In genomic region chr16:67660564-67661028, GRCh38 we compare ENCODE assay signal across 1 cellular context.
A peak's percentile ranks its signal among the peaks of the same experiment; 100 is the strongest.
TF ChIP-seq lines count a peak whose summit lies in the region.

PARD6A (plus strand) TSS chr16:67660960; CDS start chr16:67661039, 79 bp downstream.

TF ChIP-seq in K562, 482 proteins besides CTCF, POLR2A, EP300 and RAD21 (continued from another document and continues in another):
- TF ChIP-seq, protein P1, sequence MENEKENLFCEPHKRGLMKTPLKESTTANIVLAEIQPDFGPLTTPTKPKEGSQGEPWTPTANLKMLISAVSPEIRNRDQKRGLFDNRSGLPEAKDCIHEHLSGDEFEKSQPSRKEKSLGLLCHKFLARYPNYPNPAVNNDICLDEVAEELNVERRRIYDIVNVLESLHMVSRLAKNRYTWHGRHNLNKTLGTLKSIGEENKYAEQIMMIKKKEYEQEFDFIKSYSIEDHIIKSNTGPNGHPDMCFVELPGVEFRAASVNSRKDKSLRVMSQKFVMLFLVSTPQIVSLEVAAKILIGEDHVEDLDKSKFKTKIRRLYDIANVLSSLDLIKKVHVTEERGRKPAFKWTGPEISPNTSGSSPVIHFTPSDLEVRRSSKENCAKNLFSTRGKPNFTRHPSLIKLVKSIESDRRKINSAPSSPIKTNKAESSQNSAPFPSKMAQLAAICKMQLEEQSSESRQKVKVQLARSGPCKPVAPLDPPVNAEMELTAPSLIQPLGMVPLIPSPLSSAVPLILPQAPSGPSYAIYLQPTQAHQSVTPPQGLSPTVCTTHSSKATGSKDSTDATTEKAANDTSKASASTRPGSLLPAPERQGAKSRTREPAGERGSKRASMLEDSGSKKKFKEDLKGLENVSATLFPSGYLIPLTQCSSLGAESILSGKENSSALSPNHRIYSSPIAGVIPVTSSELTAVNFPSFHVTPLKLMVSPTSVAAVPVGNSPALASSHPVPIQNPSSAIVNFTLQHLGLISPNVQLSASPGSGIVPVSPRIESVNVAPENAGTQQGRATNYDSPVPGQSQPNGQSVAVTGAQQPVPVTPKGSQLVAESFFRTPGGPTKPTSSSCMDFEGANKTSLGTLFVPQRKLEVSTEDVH (IDR thresholded peaks at IDR 0.05; ENCODE audit: low read depth, partially characterized antibody) = no peak
- TF ChIP-seq OTX1 (CRISPR knock-in tag; IDR thresholded peaks at IDR 0.05) (no peak), FOXP4 (CRISPR knock-in tag; IDR thresholded peaks at IDR 0.05; ENCODE audit: borderline replicate concordance) (no peak), MBD2 (IDR thresholded peaks at IDR 0.05; ENCODE audit: borderline replicate concordance, low read depth) (no peak), NFYB (IDR thresholded peaks at IDR 0.05; ENCODE audit: extremely low read depth, insufficient read length) (peak; percentile 49), ETS2 (tag; IDR thresholded peaks at IDR 0.05; ENCODE audit: borderline replicate concordance, poor library complexity, severe bottlenecking) (no peak), MTA1 (IDR thresholded peaks at IDR 0.05; ENCODE audit: borderline replicate concordance) (peak; percentile 96), POU5F1 (IDR thresholded peaks at IDR 0.05; ENCODE audit: borderline replicate concordance, low read depth, low read length, partially characterized antibody) (no peak), ZNF224 (CRISPR knock-in tag; IDR thresholded peaks at IDR 0.05) (no peak), NCOA6 (IDR thresholded peaks at IDR 0.05) (no peak), EGR1 (conservative IDR thresholded peaks at IDR 0.05) (peak; percentile 73), DIDO1 (tag; IDR thresholded peaks at IDR 0.05; ENCODE audit: low read depth) (0 out of 2 replicates have a peak, but pooled peaks have one; percentile 25), FOXM1 (IDR thresholded peaks at IDR 0.05; ENCODE audit: low read depth) (no peak), FOXM1 (CRISPR knock-in tag; IDR thresholded peaks at IDR 0.05; ENCODE audit: low read depth) (no peak), PBX2 (CRISPR knock-in tag; IDR thresholded peaks at IDR 0.05; ENCODE audit: low read depth) (no peak), PBX2 (tag; conservative IDR thresholded peaks at IDR 0.05; ENCODE audit: low read depth) (no peak), TFAM (CRISPR knock-in tag; conservative IDR thresholded peaks at IDR 0.05) (no peak), KLF1 (tag; IDR thresholded peaks at IDR 0.05) (no peak), CBFB (CRISPR knock-in tag; IDR thresholded peaks at IDR 0.05) (peak; percentile 57; the same call in 1 of the 2 replicates), CBX3 (IDR thresholded peaks at IDR 0.05; ENCODE audit: borderline replicate concordance in 1 of 2, low read length in 2 of 2) (no peak), KDM2B (CRISPR knock-in tag; IDR thresholded peaks at IDR 0.05) (no peak), CREM (IDR thresholded peaks at IDR 0.05; ENCODE audit: low read depth) (peak; percentile 99), ZNF140 (CRISPR knock-in tag; IDR thresholded peaks at IDR 0.05) (no peak), ZBTB12 (CRISPR knock-in tag; IDR thresholded peaks at IDR 0.05) (peak; percentile 87), GABPB2 (CRISPR knock-in tag; conservative IDR thresholded peaks at IDR 0.05) (no peak), ESRRA (IDR thresholded peaks at IDR 0.05; ENCODE audit: borderline replicate concordance, low read depth) (0 out of 2 replicates have a peak, but pooled peaks have one; percentile 9), FOXK2 (conservative IDR thresholded peaks at IDR 0.05 in 1 of 2, IDR thresholded peaks at IDR 0.05 in 1 of 2; ENCODE audit: low read depth in 2 of 2) (peak; percentile 39 to 74; a peak in 3 of 4 replicates), U2AF2 (optimal IDR thresholded peaks at IDR 0.05; ENCODE audit: low read depth, low read length) (no peak), ZNF239 (CRISPR knock-in tag; IDR thresholded peaks at IDR 0.05) (no peak), FOXK1 (CRISPR knock-in tag; IDR thresholded peaks at IDR 0.05; ENCODE audit: borderline replicate concordance) (no peak), JUN (IDR thresholded peaks at IDR 0.05; ENCODE audit: borderline replicate concordance, low read depth, low read length) (peak; percentile 72), JUN (CRISPR knock-in tag; IDR thresholded peaks at IDR 0.05; ENCODE audit: borderline replicate concordance) (no peak), EP400 (IDR thresholded peaks at IDR 0.05) (peak; percentile 6; the same call in 1 of the 2 replicates), NFIX (CRISPR knock-in tag; IDR thresholded peaks at IDR 0.05; ENCODE audit: low read depth) (no peak), RBFOX2 (IDR thresholded peaks at IDR 0.05; ENCODE audit: low read depth, low read length) (no peak), PTTG1 (tag; IDR thresholded peaks at IDR 0.05; ENCODE audit: low read depth) (no peak), EHMT2 (IDR thresholded peaks at IDR 0.05) (no peak), CEBPB (tag; IDR thresholded peaks at IDR 0.05) (peak; percentile 98), PHTF2 (CRISPR knock-in tag; IDR thresholded peaks at IDR 0.05) (no peak), ZNF121 (CRISPR knock-in tag; conservative IDR thresholded peaks at IDR 0.05) (no peak), KDM1A (IDR thresholded peaks at IDR 0.05) (peak in 1 of 2 experiments; percentile 24; a peak in 1 of 4 replicates), ZBTB1 (CRISPR knock-in tag; IDR thresholded peaks at IDR 0.05; ENCODE audit: borderline replicate concordance, low read depth) (no peak), NBN (IDR thresholded peaks at IDR 0.05; ENCODE audit: low read depth) (0 out of 2 replicates have a peak, but pooled peaks have one; percentile 23), SIN3B (IDR thresholded peaks at IDR 0.05; ENCODE audit: low read depth) (peak; percentile 48; the same call in 1 of the 2 replicates), SMAD2 (IDR thresholded peaks at IDR 0.05; ENCODE audit: low read depth, low read length) (no peak), MYC (IDR thresholded peaks at IDR 0.05; ENCODE audit: low read depth, low read length) (peak; percentile 64; the same call in 1 of the 2 replicates), MYC (CRISPR knock-in tag; IDR thresholded peaks at IDR 0.05; ENCODE audit: borderline replicate concordance, low read depth) (no peak), XRCC3 (IDR thresholded peaks at IDR 0.05) (no peak), FOXA3 (CRISPR knock-in tag; conservative IDR thresholded peaks at IDR 0.05 in 1 of 2, IDR thresholded peaks at IDR 0.05 in 1 of 2) (no peak), ZNF79 (CRISPR knock-in tag; IDR thresholded peaks at IDR 0.05; ENCODE audit: low read depth) (no peak), MEF2D (tag; conservative IDR thresholded peaks at IDR 0.05; ENCODE audit: low read depth) (no peak), TCF7 (IDR thresholded peaks at IDR 0.05; ENCODE audit: borderline replicate concordance) (no peak), ZC3H11A (IDR thresholded peaks at IDR 0.05; ENCODE audit: low read depth, low read length) (no peak), LARP7 (IDR thresholded peaks at IDR 0.05) (no peak), RBM17 (IDR thresholded peaks at IDR 0.05; ENCODE audit: borderline replicate concordance, low read depth, low read length) (no peak), RCOR1 (IDR thresholded peaks at IDR 0.05; ENCODE audit: borderline replicate concordance in 1 of 2, low read depth in 2 of 2, low read length in 2 of 2) (peak in 1 of 2 experiments; percentile 93; a peak in 3 of 4 replicates)
- TF ChIP-seq, protein P2, sequence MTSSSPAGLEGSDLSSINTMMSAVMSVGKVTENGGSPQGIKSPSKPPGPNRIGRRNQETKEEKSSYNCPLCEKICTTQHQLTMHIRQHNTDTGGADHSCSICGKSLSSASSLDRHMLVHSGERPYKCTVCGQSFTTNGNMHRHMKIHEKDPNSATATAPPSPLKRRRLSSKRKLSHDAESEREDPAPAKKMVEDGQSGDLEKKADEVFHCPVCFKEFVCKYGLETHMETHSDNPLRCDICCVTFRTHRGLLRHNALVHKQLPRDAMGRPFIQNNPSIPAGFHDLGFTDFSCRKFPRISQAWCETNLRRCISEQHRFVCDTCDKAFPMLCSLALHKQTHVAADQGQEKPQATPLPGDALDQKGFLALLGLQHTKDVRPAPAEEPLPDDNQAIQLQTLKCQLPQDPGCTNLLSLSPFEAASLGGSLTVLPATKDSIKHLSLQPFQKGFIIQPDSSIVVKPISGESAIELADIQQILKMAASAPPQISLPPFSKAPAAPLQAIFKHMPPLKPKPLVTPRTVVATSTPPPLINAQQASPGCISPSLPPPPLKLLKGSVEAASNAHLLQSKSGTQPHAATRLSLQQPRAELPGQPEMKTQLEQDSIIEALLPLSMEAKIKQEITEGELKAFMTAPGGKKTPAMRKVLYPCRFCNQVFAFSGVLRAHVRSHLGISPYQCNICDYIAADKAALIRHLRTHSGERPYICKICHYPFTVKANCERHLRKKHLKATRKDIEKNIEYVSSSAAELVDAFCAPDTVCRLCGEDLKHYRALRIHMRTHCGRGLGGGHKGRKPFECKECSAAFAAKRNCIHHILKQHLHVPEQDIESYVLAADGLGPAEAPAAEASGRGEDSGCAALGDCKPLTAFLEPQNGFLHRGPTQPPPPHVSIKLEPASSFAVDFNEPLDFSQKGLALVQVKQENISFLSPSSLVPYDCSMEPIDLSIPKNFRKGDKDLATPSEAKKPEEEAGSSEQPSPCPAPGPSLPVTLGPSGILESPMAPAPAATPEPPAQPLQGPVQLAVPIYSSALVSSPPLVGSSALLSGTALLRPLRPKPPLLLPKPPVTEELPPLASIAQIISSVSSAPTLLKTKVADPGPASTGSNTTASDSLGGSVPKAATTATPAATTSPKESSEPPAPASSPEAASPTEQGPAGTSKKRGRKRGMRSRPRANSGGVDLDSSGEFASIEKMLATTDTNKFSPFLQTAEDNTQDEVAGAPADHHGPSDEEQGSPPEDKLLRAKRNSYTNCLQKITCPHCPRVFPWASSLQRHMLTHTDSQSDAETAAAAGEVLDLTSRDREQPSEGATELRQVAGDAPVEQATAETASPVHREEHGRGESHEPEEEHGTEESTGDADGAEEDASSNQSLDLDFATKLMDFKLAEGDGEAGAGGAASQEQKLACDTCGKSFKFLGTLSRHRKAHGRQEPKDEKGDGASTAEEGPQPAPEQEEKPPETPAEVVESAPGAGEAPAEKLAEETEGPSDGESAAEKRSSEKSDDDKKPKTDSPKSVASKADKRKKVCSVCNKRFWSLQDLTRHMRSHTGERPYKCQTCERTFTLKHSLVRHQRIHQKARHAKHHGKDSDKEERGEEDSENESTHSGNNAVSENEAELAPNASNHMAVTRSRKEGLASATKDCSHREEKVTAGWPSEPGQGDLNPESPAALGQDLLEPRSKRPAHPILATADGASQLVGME (CRISPR knock-in tag; IDR thresholded peaks at IDR 0.05) = peak; percentile 68; the same call in 1 of the 2 replicates
